In the genomic region with DNA sequence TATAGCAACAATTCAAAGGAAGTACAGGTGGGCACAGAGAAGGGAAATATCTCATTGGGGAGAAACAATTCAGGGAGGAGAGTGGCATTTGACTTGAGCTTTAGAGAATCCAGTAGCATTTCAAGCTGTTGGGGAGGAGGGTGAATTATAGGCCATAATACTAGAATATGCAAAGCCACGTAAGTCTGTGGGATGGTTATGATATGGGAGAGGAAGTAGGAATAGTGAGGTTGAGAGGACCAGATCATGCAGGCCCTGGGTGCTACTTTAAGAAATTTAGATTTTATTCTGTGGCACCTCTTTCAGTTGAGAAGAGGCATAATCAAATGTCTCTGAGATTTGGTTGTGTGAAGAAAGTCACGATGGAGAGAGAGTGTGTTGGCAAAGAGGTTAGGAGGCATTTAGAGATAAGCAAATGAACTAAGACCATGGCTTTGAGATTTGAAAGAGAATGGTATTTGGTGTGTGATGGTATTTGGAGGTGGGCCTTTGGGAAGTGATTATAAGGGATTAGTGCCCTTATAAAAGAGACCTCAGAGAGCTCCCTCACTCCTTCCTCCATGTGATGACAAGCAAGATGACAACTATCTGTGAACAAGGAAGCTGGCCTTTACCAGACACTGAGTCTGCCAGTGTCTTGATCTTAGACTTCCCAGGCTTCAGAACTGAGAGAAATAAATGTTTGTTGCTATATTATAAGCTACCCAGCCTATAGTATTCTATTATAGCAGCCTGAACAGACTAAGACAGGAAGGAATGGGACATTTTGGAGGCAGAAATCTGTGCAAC, we compare ENCODE assay signal across 17 cellular contexts. TPM values are rescaled to one million over a fixed set of nuclear protein-coding genes. Genes with fewer than 3 reads are reported as not detected.
DNase-seq lines count a peak whose midpoint lies in the region; ATAC-seq and TF ChIP-seq lines count a peak whose summit lies in the region.
"Had no signal": no experiment of that assay in that cellular context is flagged by ENCODE, and none has a peak within 500 bp of the region (broad histone marks: within the 10 kb centered on the region; RNA-seq: fewer than 3 reads in every experiment).

No MANE protein-coding gene starts in this region.

- H2AFZ ChIP-seq in MM.1S (ENCODE audit: low read length), result no peak overlapping the region

- peaks cover 14% of the 10 kb centered on the region for H3K4me1 Mint-ChIP-seq in WTC11

- H3K4me2 ChIP-seq in MM.1S (ENCODE audit: low read depth, low read length), result no peak overlapping the region

- DNase-seq in cardiac muscle cell (ENCODE audit: low read depth in 1 of 2, low spot score in 1 of 2) (no peak), right atrium auricular region (ENCODE audit: low spot score) (no peak), WTC11 (ENCODE audit: low spot score) (no peak), cerebellar cortex (ENCODE audit: low spot score) (no peak), MM.1S (no peak)
- DNase-seq: activated CD4-positive, alpha-beta T cell treated with anti-CD3 and anti-CD28 coated beads, Interleukin-2, amount 10 ng/mL, durations not matched to agents 24 days and 14 days; activated T-cell treated with anti-CD3 and anti-CD28 coated beads, Interleukin-2, amount 50 U/mL, for 48 hours; DMS 273 treated with DMSO at 0.1 percent for 48 hours; esophagus squamous epithelium; heart right ventricle; NCI-H2081 treated with DMSO at 0.1 percent for 48 hours; psoas muscle; SHP77; trophoblast cell had no signal

- H3K4me1 ChIP-seq in cardiac muscle cell (ENCODE audit: low read depth), result peaks cover 19% of the 10 kb centered on the region
- peaks cover 0 to 38% of the 10 kb centered on the region in 2 donors for H3K4me1 ChIP-seq in right atrium auricular region
- H3K4me1 ChIP-seq in MM.1S (ENCODE audit: low read length), result no peaks in the 10 kb centered on the region
- no peaks in the 10 kb centered on the region for H3K4me1 ChIP-seq in gastroesophageal sphincter
- H3K4me1 ChIP-seq: psoas muscle had no signal

- no peaks in the 10 kb centered on the region for H3K9me3 Mint-ChIP-seq in WTC11
- H3K9me3 Mint-ChIP-seq: activated CD4-positive, alpha-beta T cell treated with anti-CD3 and anti-CD28 coated beads, Interleukin-2, amount 10 ng/mL, durations not matched to agents 24 days and 14 days had no signal

- WGBS in gastroesophageal sphincter (ENCODE audit: low coverage in 1 of 2), 2 donors, result 86 to 100% methylated on average over 1 to 2 of the region's 2 CpGs

- ATAC-seq in WTC11, result peak; percentile 38
- ATAC-seq in gastroesophageal sphincter, result no peak
- ATAC-seq: psoas muscle had no signal

- POLR2A ChIA-PET in WTC11 (lab: Charles Lee), result no interaction called here

- no peak overlapping the region for H3K4me3 ChIP-seq in cardiac muscle cell
- no peak overlapping the region for H3K4me3 ChIP-seq in right atrium auricular region
- no peak overlapping the region for H3K4me3 ChIP-seq in MM.1S (ENCODE audit: low read length)
- no peak overlapping the region for H3K4me3 ChIP-seq in gastroesophageal sphincter
- H3K4me3 ChIP-seq: esophagus squamous epithelium, heart right ventricle, psoas muscle had no signal

- peaks cover 73% of the 10 kb centered on the region for H3K79me2 ChIP-seq in MM.1S (ENCODE audit: low read length)

- CTCF ChIA-PET in WTC11 (lab: Charles Lee), result interaction anchor here (0.7 to 1.4 kb wide), 2 partner anchors 14 to 139 kb away, joined by 3 to 7 read pairs; no protein-coding TSS in a partner anchor

- no peak overlapping the region for H3K9ac ChIP-seq in MM.1S (ENCODE audit: low read length)

- TF ChIP-seq POLR2A in gastroesophageal sphincter (IDR thresholded peaks at IDR 0.05), result no peak

- H3K36me3 ChIP-seq in cardiac muscle cell, result no peaks in the 10 kb centered on the region
- H3K36me3 ChIP-seq in right atrium auricular region, result no peaks in the 10 kb centered on the region
- no peaks in the 10 kb centered on the region for H3K36me3 ChIP-seq in MM.1S (replicated peaks; ENCODE audit: insufficient read depth, low read length)
- no peaks in the 10 kb centered on the region for H3K36me3 ChIP-seq in gastroesophageal sphincter
- H3K36me3 ChIP-seq: esophagus squamous epithelium, heart right ventricle had no signal

- H3K27ac Mint-ChIP-seq in WTC11, result no peak overlapping the region
- H3K27ac Mint-ChIP-seq: activated CD4-positive, alpha-beta T cell treated with anti-CD3 and anti-CD28 coated beads, Interleukin-2, amount 10 ng/mL, durations not matched to agents 24 days and 14 days had no signal

- no peaks in the 10 kb centered on the region for H4K20me1 ChIP-seq in MM.1S (ENCODE audit: insufficient read depth, low read length)

- no peak for TF ChIP-seq EP300 in gastroesophageal sphincter (IDR thresholded peaks at IDR 0.05)

- no peaks in the 10 kb centered on the region; the same call in 1 of the 2 replicates for H3K36me3 Mint-ChIP-seq in WTC11

- peak overlapping the region; percentile 62 for H3K27ac ChIP-seq in cardiac muscle cell
- H3K27ac ChIP-seq in right atrium auricular region, result peak overlapping the region in 1 of 2 donors; percentile 36
- peak overlapping the region; percentile 8 for H3K27ac ChIP-seq in layer of hippocampus (ENCODE audit: low read depth, low read length)
- H3K27ac ChIP-seq in temporal lobe (ENCODE audit: low read depth, low read length), result peak overlapping the region; percentile 9
- H3K27ac ChIP-seq in MM.1S (ENCODE audit: low read length), result no peak overlapping the region
- no peak overlapping the region for H3K27ac ChIP-seq in gastroesophageal sphincter
- H3K27ac ChIP-seq: esophagus squamous epithelium, psoas muscle had no signal

- no peaks in the 10 kb centered on the region for H3K9me3 ChIP-seq in cardiac muscle cell (ENCODE audit: low read depth)
- H3K9me3 ChIP-seq in right atrium auricular region, result no peaks in the 10 kb centered on the region
- no peaks in the 10 kb centered on the region for H3K9me3 ChIP-seq in MM.1S (replicated peaks; ENCODE audit: insufficient read depth, low read length)
- H3K9me3 ChIP-seq in gastroesophageal sphincter, result no peaks in the 10 kb centered on the region
- H3K9me3 ChIP-seq: esophagus squamous epithelium, heart right ventricle, psoas muscle had no signal

- TF ChIP-seq CTCF in cardiac muscle cell (IDR thresholded peaks at IDR 0.05; ENCODE audit: low read depth, low read length) (no peak), right atrium auricular region (IDR thresholded peaks at IDR 0.05) (no peak), WTC11 (IDR thresholded peaks at IDR 0.05) (no peak), MM.1S (IDR thresholded peaks at IDR 0.05; ENCODE audit: low read length) (no peak), gastroesophageal sphincter (IDR thresholded peaks at IDR 0.05) (no peak)

- no peaks in the 10 kb centered on the region for H3K27me3 Mint-ChIP-seq in WTC11 (ENCODE audit: low read depth)
- H3K27me3 Mint-ChIP-seq: activated CD4-positive, alpha-beta T cell treated with anti-CD3 and anti-CD28 coated beads, Interleukin-2, amount 10 ng/mL, durations not matched to agents 24 days and 14 days had no signal

- H3K4me3 Mint-ChIP-seq in WTC11, result no peak overlapping the region
- H3K4me3 Mint-ChIP-seq: activated CD4-positive, alpha-beta T cell treated with anti-CD3 and anti-CD28 coated beads, Interleukin-2, amount 10 ng/mL, durations not matched to agents 24 days and 14 days had no signal

- H3F3A ChIP-seq in MM.1S (ENCODE audit: insufficient read depth, low read length), result no peaks in the 10 kb centered on the region

- no peaks in the 10 kb centered on the region for H3K9me2 ChIP-seq in MM.1S (replicated peaks; ENCODE audit: insufficient read depth, low read length)

- no peaks in the 10 kb centered on the region for H3K27me3 ChIP-seq in cardiac muscle cell
- H3K27me3 ChIP-seq in right atrium auricular region, result no peaks in the 10 kb centered on the region
- H3K27me3 ChIP-seq in layer of hippocampus (ENCODE audit: control insufficient read depth, insufficient read depth, low read length), result no peaks in the 10 kb centered on the region
- H3K27me3 ChIP-seq in MM.1S (replicated peaks; ENCODE audit: insufficient read depth, low read length), result no peaks in the 10 kb centered on the region
- no peaks in the 10 kb centered on the region for H3K27me3 ChIP-seq in gastroesophageal sphincter
- H3K27me3 ChIP-seq: esophagus squamous epithelium, heart right ventricle had no signal

TF ChIP-seq in WTC11, 78 proteins besides CTCF, POLR2A, EP300 and RAD21 (continues in another document):
- TF ChIP-seq RELA (CRISPR knock-in tag; IDR thresholded peaks at IDR 0.05; ENCODE audit: borderline replicate concordance), result no peak
- TF ChIP-seq ZNF396 (CRISPR knock-in tag; IDR thresholded peaks at IDR 0.05; ENCODE audit: borderline replicate concordance), result no peak
- TF ChIP-seq IRF2 (CRISPR knock-in tag; IDR thresholded peaks at IDR 0.05; ENCODE audit: borderline replicate concordance, low read depth), result no peak
- no peak for TF ChIP-seq JAZF1 (CRISPR knock-in tag; IDR thresholded peaks at IDR 0.05)
- TF ChIP-seq, protein P1, sequence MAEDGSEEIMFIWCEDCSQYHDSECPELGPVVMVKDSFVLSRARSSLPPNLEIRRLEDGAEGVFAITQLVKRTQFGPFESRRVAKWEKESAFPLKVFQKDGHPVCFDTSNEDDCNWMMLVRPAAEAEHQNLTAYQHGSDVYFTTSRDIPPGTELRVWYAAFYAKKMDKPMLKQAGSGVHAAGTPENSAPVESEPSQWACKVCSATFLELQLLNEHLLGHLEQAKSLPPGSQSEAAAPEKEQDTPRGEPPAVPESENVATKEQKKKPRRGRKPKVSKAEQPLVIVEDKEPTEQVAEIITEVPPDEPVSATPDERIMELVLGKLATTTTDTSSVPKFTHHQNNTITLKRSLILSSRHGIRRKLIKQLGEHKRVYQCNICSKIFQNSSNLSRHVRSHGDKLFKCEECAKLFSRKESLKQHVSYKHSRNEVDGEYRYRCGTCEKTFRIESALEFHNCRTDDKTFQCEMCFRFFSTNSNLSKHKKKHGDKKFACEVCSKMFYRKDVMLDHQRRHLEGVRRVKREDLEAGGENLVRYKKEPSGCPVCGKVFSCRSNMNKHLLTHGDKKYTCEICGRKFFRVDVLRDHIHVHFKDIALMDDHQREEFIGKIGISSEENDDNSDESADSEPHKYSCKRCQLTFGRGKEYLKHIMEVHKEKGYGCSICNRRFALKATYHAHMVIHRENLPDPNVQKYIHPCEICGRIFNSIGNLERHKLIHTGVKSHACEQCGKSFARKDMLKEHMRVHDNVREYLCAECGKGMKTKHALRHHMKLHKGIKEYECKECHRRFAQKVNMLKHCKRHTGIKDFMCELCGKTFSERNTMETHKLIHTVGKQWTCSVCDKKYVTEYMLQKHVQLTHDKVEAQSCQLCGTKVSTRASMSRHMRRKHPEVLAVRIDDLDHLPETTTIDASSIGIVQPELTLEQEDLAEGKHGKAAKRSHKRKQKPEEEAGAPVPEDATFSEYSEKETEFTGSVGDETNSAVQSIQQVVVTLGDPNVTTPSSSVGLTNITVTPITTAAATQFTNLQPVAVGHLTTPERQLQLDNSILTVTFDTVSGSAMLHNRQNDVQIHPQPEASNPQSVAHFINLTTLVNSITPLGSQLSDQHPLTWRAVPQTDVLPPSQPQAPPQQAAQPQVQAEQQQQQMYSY (CRISPR knock-in tag; IDR thresholded peaks at IDR 0.05), result no peak
- TF ChIP-seq FOXK1 (CRISPR knock-in tag; IDR thresholded peaks at IDR 0.05), result no peak

RNA-seq across cellular contexts. Expression of a gene that starts 15.1 kb away (rescaled TPM):
- total RNA-seq in cardiac muscle cell (114 and 168 TPM in 2 replicates), right atrium auricular region (100 to 1,000 TPM; 158 to 377 TPM), WTC11 (2021) (86.7 to 95.7 TPM (median 88.3 TPM) in 3 replicates), temporal lobe (75.7 TPM), gastroesophageal sphincter (100 to 1,000 TPM in 2 of 4 donors, 10 to 100 TPM in 2; 50.3 to 277 (median 118) TPM)
- polyA plus RNA-seq in cardiac muscle cell, result 96.9 and 164 TPM in 2 replicates

Comparison
In these comparisons a context has a peak if more than half of its experiments do, and no peak if none do; other contexts are left out.
1. H3K27ac ChIP-seq: peak in cardiac muscle cell (single experiment), layer of hippocampus (single experiment) and temporal lobe (single experiment); none in MM.1S (single experiment) and gastroesophageal sphincter (0 of 4).